Comparison of ENCODE assay signal across 1 cellular context in the genomic region with DNA sequence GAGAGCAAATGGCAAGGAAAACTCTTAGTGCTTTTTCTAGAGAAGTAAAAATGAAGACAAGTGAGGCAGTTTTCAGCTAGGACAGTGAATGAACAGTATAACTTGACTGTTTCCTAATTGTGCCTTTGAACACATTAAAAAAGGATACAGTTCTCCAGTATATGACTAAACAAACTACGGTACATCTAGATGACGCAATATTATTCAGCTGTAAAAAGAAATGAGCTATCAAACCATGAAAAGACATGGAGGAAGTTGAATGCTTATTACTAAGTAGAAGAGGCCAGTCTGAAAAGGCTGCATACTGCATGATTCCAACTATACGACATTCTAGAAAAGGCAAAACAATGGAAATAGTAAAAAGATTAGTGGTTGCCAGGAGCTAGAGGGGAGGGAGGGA.
TF ChIP-seq lines count a peak whose summit lies in the region.

No MANE protein-coding gene starts in this region.

TF ChIP-seq in K562, 482 proteins besides CTCF, POLR2A, EP300 and RAD21 (continued from another document):
- TF ChIP-seq ZNF699 (CRISPR knock-in tag; IDR thresholded peaks at IDR 0.05; ENCODE audit: insufficient replicate concordance), result no peak
- no peak for TF ChIP-seq ZNF282 (CRISPR knock-in tag; IDR thresholded peaks at IDR 0.05)
- no peak for TF ChIP-seq ZNF830 (CRISPR knock-in tag; IDR thresholded peaks at IDR 0.05)
- peak; percentile 39; the same call in 1 of the 2 replicates for TF ChIP-seq ZSCAN32 (CRISPR knock-in tag; IDR thresholded peaks at IDR 0.05)
- no peak for TF ChIP-seq ESRRB (CRISPR knock-in tag; IDR thresholded peaks at IDR 0.05; ENCODE audit: borderline replicate concordance)
- no peak for TF ChIP-seq YBX1 (IDR thresholded peaks at IDR 0.05)
- no peak for TF ChIP-seq ZNF644 (tag; IDR thresholded peaks at IDR 0.05; ENCODE audit: low read depth)
- TF ChIP-seq RBM15 (IDR thresholded peaks at IDR 0.05; ENCODE audit: insufficient read depth, low read length), result no peak
